Comparison of ENCODE assay signal across 24 cellular contexts in the genomic region with DNA sequence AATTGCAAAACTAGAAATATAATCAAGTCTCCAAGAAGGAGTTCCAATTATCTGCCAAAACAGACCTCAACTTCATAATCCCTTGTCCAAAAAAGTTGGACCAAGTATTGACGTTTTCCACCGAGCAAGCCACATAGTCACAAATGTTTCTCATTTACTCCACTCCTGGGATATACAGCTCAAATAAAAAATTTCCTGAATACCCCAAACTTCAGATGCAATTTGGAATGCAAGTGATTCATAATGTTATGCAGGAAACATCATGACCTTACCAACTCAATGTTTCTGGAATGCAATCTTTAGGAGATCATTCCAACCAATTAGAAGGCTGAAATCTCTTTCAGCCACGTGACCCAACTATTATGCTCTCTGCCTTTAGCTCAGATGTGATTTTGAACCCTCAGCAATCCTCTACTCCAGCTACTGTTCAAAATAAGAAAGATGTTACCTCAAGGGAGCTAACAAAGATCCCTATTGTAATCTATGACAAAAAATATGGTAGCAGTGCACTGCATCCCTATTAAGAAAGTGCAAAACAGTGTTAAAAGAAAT.
A peak's percentile ranks its signal among the peaks of the same experiment; 100 is the strongest.
DNase-seq lines count a peak whose midpoint lies in the region; ATAC-seq and TF ChIP-seq lines count a peak whose summit lies in the region.
"Had no signal": no experiment of that assay in that cellular context is flagged by ENCODE, and none has a peak within 500 bp of the region (broad histone marks: within the 10 kb centered on the region; RNA-seq: fewer than 3 reads in every experiment).

No MANE protein-coding gene starts in this region.

- ATAC-seq in HG03280 (IDR thresholded peaks at IDR 0.05; ENCODE audit: unreplicated experiment) (no peak), psoas muscle (no peak)
- ATAC-seq: activated CD4-positive, CD25-positive, alpha-beta regulatory T cell treated with anti-CD3 and anti-CD28 coated beads, Interleukin-2, amount 50 U/mL, for 24 hours; activated naive CD4-positive, alpha-beta T cell treated with anti-CD3 and anti-CD28 coated beads, Interleukin-2, amount 50 U/mL, for 72 hours; HepG2; stimulated activated memory B cell treated with anti-CD40 and anti-IgM and Interleukin-4, amounts not matched to agents 10 μg/mL and 1 μg/mL and 100 μg/mL, for 72 hours had no signal

- H3K27me3 ChIP-seq in psoas muscle (ENCODE audit: insufficient read depth in 3 of 3, low read length in 2 of 3) = no peaks in the 10 kb centered on the region
- H3K27me3 ChIP-seq: dorsolateral prefrontal cortex, right atrium auricular region, tibial artery had no signal

- H3K9me3 Mint-ChIP-seq in chondrocyte (ENCODE audit: low read depth) = peaks cover 4% of the 10 kb centered on the region
- H3K9me3 Mint-ChIP-seq: activated naive CD4-positive, alpha-beta T cell treated with anti-CD3 and anti-CD28 coated beads, Interleukin-2, amount 50 U/mL, for 72 hours; neural crest cell; stimulated activated memory B cell treated with anti-CD40 and anti-IgM and Interleukin-4, amounts not matched to agents 10 μg/mL and 1 μg/mL and 100 μg/mL, for 72 hours had no signal

- DNase-seq in AG09309 (ENCODE audit: low read depth) (peak; percentile 42), HT1080 (ENCODE audit: low read depth) (peak; percentile 15), chondrocyte (ENCODE audit: low spot score) (no peak), kidney tubule cell (ENCODE audit: low spot score) (peak; percentile 17), NCI-H2029 (lab: John Stamatoyannopoulos, UW) (no peak), psoas muscle (no peak), NCI-H82 (lab: John Stamatoyannopoulos, UW) (no peak)
- DNase-seq: DND-41; dorsolateral prefrontal cortex; hippocampal formation; midbrain; MM.1S; NCI-H187; NCI-H446; NK-92 treated with Interleukin-12 subunit alpha and Interleukin-12 subunit beta, amount 100 ng/mL, for 24 hours; T1000; tibial artery had no signal

- intact Hi-C loops in psoas muscle (cut with DNase I) = no loop called here

- H3K36me3 ChIP-seq in psoas muscle (ENCODE audit: insufficient read depth in 1 of 2, low read depth in 1 of 2) = no peaks in the 10 kb centered on the region
- H3K36me3 ChIP-seq: right atrium auricular region had no signal

- no peak for TF ChIP-seq CTCF in AG09309 (IDR thresholded peaks at IDR 0.05; ENCODE audit: control insufficient read depth, insufficient read depth, low read depth, low read length, missing control alignments)
- no peak for TF ChIP-seq CTCF in chondrocyte (IDR thresholded peaks at IDR 0.05)
- TF ChIP-seq CTCF in psoas muscle (IDR thresholded peaks at IDR 0.05) = no peak

- no peaks in the 10 kb centered on the region for H3K9me3 ChIP-seq in psoas muscle
- H3K9me3 ChIP-seq: right atrium auricular region, tibial artery had no signal

- no peaks in the 10 kb centered on the region for H3K27me3 Mint-ChIP-seq in chondrocyte (ENCODE audit: low read depth)
- H3K27me3 Mint-ChIP-seq: stimulated activated memory B cell treated with anti-CD40 and anti-IgM and Interleukin-4, amounts not matched to agents 10 μg/mL and 1 μg/mL and 100 μg/mL, for 72 hours had no signal

- peaks cover 7% of the 10 kb centered on the region for H3K36me3 Mint-ChIP-seq in chondrocyte (ENCODE audit: low read depth)
- H3K36me3 Mint-ChIP-seq: activated naive CD4-positive, alpha-beta T cell treated with anti-CD3 and anti-CD28 coated beads, Interleukin-2, amount 50 U/mL, for 72 hours; stimulated activated memory B cell treated with anti-CD40 and anti-IgM and Interleukin-4, amounts not matched to agents 10 μg/mL and 1 μg/mL and 100 μg/mL, for 72 hours had no signal

- no peak overlapping the region for H3K27ac ChIP-seq in psoas muscle
- H3K27ac ChIP-seq: dorsolateral prefrontal cortex, right atrium auricular region, tibial artery had no signal

- WGBS in psoas muscle, 3 donors = 52 to 65% (median 60%) methylated on average over 3 of the region's 3 CpGs

- H3K4me1 Mint-ChIP-seq in chondrocyte (ENCODE audit: low read depth) = peaks cover 29% of the 10 kb centered on the region
- H3K4me1 Mint-ChIP-seq: neural crest cell; stimulated activated memory B cell treated with anti-CD40 and anti-IgM and Interleukin-4, amounts not matched to agents 10 μg/mL and 1 μg/mL and 100 μg/mL, for 72 hours had no signal

- peak overlapping the region; percentile 34 for H3K27ac Mint-ChIP-seq in chondrocyte (ENCODE audit: unreplicated experiment)
- H3K27ac Mint-ChIP-seq: activated naive CD4-positive, alpha-beta T cell treated with anti-CD3 and anti-CD28 coated beads, Interleukin-2, amount 50 U/mL, for 72 hours; stimulated activated memory B cell treated with anti-CD40 and anti-IgM and Interleukin-4, amounts not matched to agents 10 μg/mL and 1 μg/mL and 100 μg/mL, for 72 hours had no signal

- H3K4me1 ChIP-seq in psoas muscle = no peaks in the 10 kb centered on the region
- H3K4me1 ChIP-seq: right atrium auricular region, tibial artery had no signal

- no peak overlapping the region for H3K4me3 Mint-ChIP-seq in chondrocyte (ENCODE audit: unreplicated experiment)
- H3K4me3 Mint-ChIP-seq: neural crest cell; stimulated activated memory B cell treated with anti-CD40 and anti-IgM and Interleukin-4, amounts not matched to agents 10 μg/mL and 1 μg/mL and 100 μg/mL, for 72 hours had no signal

- H3K4me3 ChIP-seq in AG09309 (ENCODE audit: control insufficient read depth, low read depth, low read length) (no peak overlapping the region), psoas muscle (no peak overlapping the region)
- H3K4me3 ChIP-seq: dorsolateral prefrontal cortex, right atrium auricular region, tibial artery had no signal

Comparison
In these comparisons a context has a peak if more than half of its experiments do, and no peak if none do; other contexts are left out.
1. DNase-seq: peak in AG09309 (single experiment), HT1080 (single experiment) and kidney tubule cell (single experiment); none in chondrocyte (single experiment), NCI-H2029 (single experiment), psoas muscle (0 of 2) and NCI-H82 (single experiment).